Comparison of ENCODE assay signal across 2 cellular contexts in genomic region chr9:134684941-134685340, GRCh38. TPM values are rescaled to one million over a fixed set of nuclear protein-coding genes. Genes with fewer than 3 reads are reported as not detected.
"Had no signal": no experiment of that assay in that cellular context is flagged by ENCODE, and none has a peak within 500 bp of the region (broad histone marks: within the 10 kb centered on the region; RNA-seq: fewer than 3 reads in every experiment).

No MANE protein-coding gene starts in this region.

RNA-seq across cellular contexts. Expression of gene COL5A1, which starts 43.3 kb away (rescaled TPM):
- total RNA-seq: MCF 10A, SK-MEL-5 had no signal
